Comparison of ENCODE assay signal across 8 cellular contexts in the genomic region with DNA sequence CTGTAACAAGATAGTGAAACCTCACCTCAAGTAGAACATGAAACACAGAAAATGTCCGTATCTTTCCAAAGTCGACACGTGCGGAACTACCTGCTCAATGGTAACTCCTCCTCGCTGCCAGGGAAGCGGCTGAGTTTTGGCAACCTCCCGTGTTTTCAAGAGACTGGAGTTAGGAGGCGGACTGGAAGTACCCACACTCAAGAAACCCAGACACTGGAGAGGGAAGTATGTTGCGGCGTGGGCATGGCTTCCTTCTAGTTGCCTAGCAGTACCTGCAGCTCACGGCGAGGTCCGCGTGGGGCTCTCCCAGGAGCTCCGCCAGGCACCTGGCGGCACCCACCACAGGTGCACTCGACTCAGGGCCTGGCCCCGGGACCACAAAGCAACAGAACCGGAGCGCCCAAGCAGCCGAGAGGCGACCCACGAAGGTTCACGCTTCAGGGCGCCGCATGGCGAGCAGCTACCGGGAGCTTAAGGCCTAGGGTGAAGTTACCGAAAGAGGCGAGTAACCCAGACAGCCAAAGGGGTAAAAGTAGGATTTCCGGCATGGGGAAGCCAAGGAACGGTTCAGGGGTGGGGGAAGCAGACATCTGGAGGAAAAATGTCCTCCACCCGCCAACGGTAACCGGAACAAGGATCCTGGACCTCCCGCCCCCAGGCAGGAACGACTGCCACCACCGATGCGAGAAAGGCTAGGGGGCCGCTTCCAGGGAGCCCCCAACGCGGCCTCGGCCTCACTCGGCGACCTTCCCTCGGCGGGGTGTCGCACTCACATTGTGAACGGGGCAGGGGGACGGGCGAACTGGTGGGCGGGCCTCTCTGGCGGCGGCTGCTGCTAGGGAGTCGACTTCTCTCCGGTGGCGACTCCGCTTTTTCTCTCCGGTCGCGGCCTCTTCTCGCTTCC. TPM values are rescaled to one million over a fixed set of nuclear protein-coding genes. Genes with fewer than 3 reads are reported as not detected.
DNase-seq lines count a peak whose midpoint lies in the region; ATAC-seq and TF ChIP-seq lines count a peak whose summit lies in the region.

No MANE protein-coding gene starts in this region.

- H3K27me3 ChIP-seq in gastroesophageal sphincter (no peaks in the 10 kb centered on the region), neutrophil (no peaks in the 10 kb centered on the region), transverse colon (no peaks in the 10 kb centered on the region)

- H3K4me3 ChIP-seq in gastroesophageal sphincter (peak overlapping the region; percentile 79 to 95), neutrophil (ENCODE audit: low read depth in 1 of 2, low read length in 1 of 2) (peak overlapping the region; percentile 81 to 85), transverse colon (peak overlapping the region; percentile 64 to 93 (median 86))

- TF ChIP-seq POLR2A in gastroesophageal sphincter (IDR thresholded peaks at IDR 0.05) (no peak), transverse colon (IDR thresholded peaks at IDR 0.05) (no peak)

- H3K27ac ChIP-seq in gastroesophageal sphincter (peak overlapping the region; percentile 94 to 100 (median 98)), neutrophil (peak overlapping the region; percentile 93), transverse colon (peak overlapping the region; percentile 100)

- intact Hi-C loops in transverse colon (cut with DNase I; ENCODE audit: low total_unique reads), result loop anchor here (2.0 kb wide), 1 partner anchor 37 kb away; a partner anchor contains a TSS

- WGBS in gastroesophageal sphincter (ENCODE audit: low coverage in 1 of 2), 2 donors, result 0% methylated on average over 6 to 11 of the region's 62 CpGs
- WGBS in transverse colon (ENCODE audit: low coverage in 1 of 2), 2 donors, result 0% methylated on average over 5 to 47 of the region's 62 CpGs

- H3K36me3 ChIP-seq in gastroesophageal sphincter (no peaks in the 10 kb centered on the region), neutrophil (no peaks in the 10 kb centered on the region), transverse colon (no peaks in the 10 kb centered on the region)

- in situ Hi-C loops in transverse colon (cut with MboI; ENCODE audit: low pct_ligation_motif_present in 1 of 4, low pct_unique_long_range_greater_than_20kb in 1 of 4, low sequenced_read_pairs in 3 of 4), result no loop called here

- no peak for TF ChIP-seq CTCF in gastroesophageal sphincter (IDR thresholded peaks at IDR 0.05)
- peak; percentile 14 for TF ChIP-seq CTCF in neutrophil (IDR thresholded peaks at IDR 0.05)
- TF ChIP-seq CTCF in transverse colon (IDR thresholded peaks at IDR 0.05), result no peak

- DNase-seq in NCI-H524 (lab: John Stamatoyannopoulos, UW) (peak; percentile 35 to 52), NCI-H524 treated with DMSO at 0.1 percent for 48 hours (lab: John Stamatoyannopoulos, UW) (no peak), transverse colon (peak; percentile 69)
- peak; percentile 87 for DNase-seq in activated effector memory CD4-positive, alpha-beta T cell treated with anti-CD3 and anti-CD28 coated beads, Interleukin-2, amount 50 U/mL, for 16 hours

- H3K9me3 ChIP-seq in gastroesophageal sphincter (no peaks in the 10 kb centered on the region), neutrophil (no peaks in the 10 kb centered on the region), transverse colon (no peaks in the 10 kb centered on the region)

- peak; percentile 26 for ATAC-seq in HG03342 (IDR thresholded peaks at IDR 0.05; ENCODE audit: unreplicated experiment)
- ATAC-seq in gastroesophageal sphincter, result no peak

- H3K4me1 ChIP-seq in gastroesophageal sphincter, result peaks cover 0 to 55% (median 17%) of the 10 kb centered on the region in 3 donors
- H3K4me1 ChIP-seq in neutrophil (ENCODE audit: control insufficient read depth in 1 of 2, insufficient read depth in 1 of 2, low read depth in 1 of 2, low read length in 1 of 2), result peaks cover 47 to 51% of the 10 kb centered on the region in 2 experiments
- peaks cover 0 to 51% (median 35%) of the 10 kb centered on the region in 4 donors for H3K4me1 ChIP-seq in transverse colon

- TF ChIP-seq EP300 in gastroesophageal sphincter (IDR thresholded peaks at IDR 0.05), result no peak
- no peak for TF ChIP-seq EP300 in transverse colon (IDR thresholded peaks at IDR 0.05; ENCODE audit: low read depth)

TF ChIP-seq in PFSK-1, 5 proteins besides CTCF, POLR2A, EP300 and RAD21:
- TF ChIP-seq POLR2AphosphoS5 (IDR thresholded peaks at IDR 0.05; ENCODE audit: low read depth, low read length) (0 out of 2 replicates have a peak, but pooled peaks have one; percentile 1), TAF1 (IDR thresholded peaks at IDR 0.05; ENCODE audit: borderline replicate concordance, insufficient read depth, low read length) (no peak)

RNA-seq across cellular contexts. Expression of a gene that starts 0.6 kb away (rescaled TPM):
- polyA plus RNA-seq in PFSK-1 (2012; ENCODE audit: insufficient read length, low read depth), result 196 TPM
- 100 to 1,000 TPM in 2 of 4 donors, 10 to 100 TPM in 2; 73.5 to 115 (median 104) TPM for total RNA-seq in gastroesophageal sphincter
- 100 to 1,000 TPM in 2 of 4 donors, 10 to 100 TPM in 2; 40.4 to 168 (median 102) TPM for total RNA-seq in transverse colon

RNA-seq across cellular contexts. Expression of a gene that starts 37.6 kb away (rescaled TPM):
- polyA plus RNA-seq in PFSK-1 (2012; ENCODE audit: insufficient read length, low read depth), result 1,287 TPM
- total RNA-seq in gastroesophageal sphincter (1,000 to 10,000 TPM; 1,080 to 1,809 (median 1,519) TPM), transverse colon (1,000 to 10,000 TPM in 1 of 4 donors, 100 to 1,000 TPM in 3; 187 to 1,049 (median 756) TPM)

RNA-seq across cellular contexts. Expression of a gene that starts 41.7 kb away (rescaled TPM):
- polyA plus RNA-seq in PFSK-1 (2012; ENCODE audit: insufficient read length, low read depth), result 2,426 TPM
- total RNA-seq in gastroesophageal sphincter (100 to 1,000 TPM; 315 to 472 (median 432) TPM), transverse colon (1,000 to 10,000 TPM in 1 of 4 donors, 100 to 1,000 TPM in 3; 442 to 1,000 (median 608) TPM)

RNA-seq across cellular contexts. Expression of a gene that starts 57.4 kb away (rescaled TPM):
- polyA plus RNA-seq in PFSK-1 (2012; ENCODE audit: insufficient read length, low read depth), result 24.3 TPM
- 10 to 100 TPM; 32.1 to 73.2 (median 54.6) TPM for total RNA-seq in gastroesophageal sphincter
- total RNA-seq in transverse colon, result 100 to 1,000 TPM; 108 to 261 (median 124) TPM
